In genomic region chr3:56366641-56366984, GRCh38 we compare ENCODE assay signal across 21 cellular contexts.
DNase-seq lines count a peak whose midpoint lies in the region; ATAC-seq, FAIRE-seq and TF ChIP-seq lines count a peak whose summit lies in the region.
"Had no signal": no experiment of that assay in that cellular context is flagged by ENCODE, and none has a peak within 500 bp of the region (broad histone marks: within the 10 kb centered on the region; RNA-seq: fewer than 3 reads in every experiment).

No MANE protein-coding gene starts in this region.

- no peak for ATAC-seq in HG03565 (IDR thresholded peaks at IDR 0.05; ENCODE audit: unreplicated experiment)
- ATAC-seq: activated CD8-positive, alpha-beta memory T cell treated with anti-CD3 and anti-CD28 coated beads, Interleukin-2, amount 10 ng/mL, durations not matched to agents 7 days and 5 days; body of pancreas had no signal

- no peak overlapping the region for H3K56ac ChIP-seq in H1 (replicated peaks; ENCODE audit: insufficient read length, low read depth, low read length)

- H3K4ac ChIP-seq in H1 (replicated peaks; ENCODE audit: insufficient read length, low read depth, low read length), result no peak overlapping the region

- H3K4me3 ChIP-seq in H1 (ENCODE audit: extremely low read depth in 1 of 4, insufficient read depth in 2 of 4, low read depth in 3 of 4, low read length in 4 of 4) (no peak overlapping the region), coronary artery (no peak overlapping the region)
- H3K4me3 ChIP-seq: body of pancreas, MG63, right atrium auricular region, suprapubic skin had no signal

- peak overlapping the region; percentile 29 for H3K14ac ChIP-seq in H1 (ENCODE audit: insufficient read length)

- no peaks in the 10 kb centered on the region for H4K20me1 ChIP-seq in H1 (replicated peaks in 1 of 2; ENCODE audit: control insufficient read depth in 1 of 2, insufficient read depth in 2 of 2, low read length in 2 of 2)

- no peak overlapping the region for H4K8ac ChIP-seq in H1 (ENCODE audit: extremely low read depth, insufficient read depth, low read length)

- no peak for TF ChIP-seq EP300 in H1 (IDR thresholded peaks at IDR 0.05; ENCODE audit: borderline replicate concordance in 1 of 2, low read depth in 2 of 2, low read length in 2 of 2)

- no peak overlapping the region for H2AFZ ChIP-seq in H1 (ENCODE audit: low read length)

- H3K18ac ChIP-seq in H1 (ENCODE audit: extremely low read depth, low read length), result no peak overlapping the region

- no peaks in the 10 kb centered on the region for H3K36me3 ChIP-seq in H1 (ENCODE audit: control insufficient read depth in 2 of 4, insufficient read depth in 4 of 4, low read length in 3 of 4)
- H3K36me3 ChIP-seq: MG63, right atrium auricular region, suprapubic skin had no signal

- no peaks in the 10 kb centered on the region for H3K79me1 ChIP-seq in H1 (ENCODE audit: low read depth, low read length)

- no peak overlapping the region for H4K91ac ChIP-seq in H1 (replicated peaks; ENCODE audit: insufficient read length, low read length)

- no peak overlapping the region for H2BK15ac ChIP-seq in H1 (ENCODE audit: low read length)

- no peak for TF ChIP-seq POLR2A in H1 (IDR thresholded peaks at IDR 0.05; ENCODE audit: control extremely low read depth in 1 of 2, low read depth in 2 of 2, low read length in 2 of 2)

- no peak overlapping the region for H3K4me2 ChIP-seq in H1 (ENCODE audit: insufficient read depth in 1 of 2, low read depth in 2 of 2, low read length in 2 of 2)

- no peak overlapping the region for H2BK12ac ChIP-seq in H1 (ENCODE audit: low read depth, low read length)

- H3K23ac ChIP-seq in H1 (ENCODE audit: insufficient read length), result no peak overlapping the region

- DNase-seq in ELF-1 (ENCODE audit: low read depth, low spot score) (peak; percentile 11), NCI-H82 treated with DMSO at 0.1 percent for 48 hours (lab: John Stamatoyannopoulos, UW; ENCODE audit: unreplicated experiment) (peak; percentile 57), H1 (ENCODE audit: low read depth in 1 of 2, low spot score in 2 of 2) (no peak), putamen (ENCODE audit: low spot score) (peak; percentile 11), coronary artery (ENCODE audit: low spot score) (no peak), hepatic stellate cell (ENCODE audit: low spot score) (no peak)
- DNase-seq in stimulated activated CD4-positive, alpha-beta T cell treated with anti-CD3 and anti-CD28 coated beads, Interleukin-4, amount 100 ng/mL, for 4 hours, result no peak
- DNase-seq: activated CD4-positive, alpha-beta T cell treated with anti-CD3 and anti-CD28 coated beads for 4 hours; activated CD8-positive, alpha-beta memory T cell treated with anti-CD3 and anti-CD28 coated beads, Interleukin-2, amount 10 ng/mL, durations not matched to agents 7 days and 5 days; body of pancreas; CD4-positive, CD25-positive, alpha-beta regulatory T cell; dermis blood vessel endothelial cell; immature natural killer cell; MG63; NCI-H2227 treated with DMSO at 0.1 percent for 48 hours; stimulated activated CD4-positive, alpha-beta T cell treated with anti-CD3 and anti-CD28 coated beads, Interleukin-15, amount 100 ng/mL, for 24 hours; SW 1271 had no signal

- no peak overlapping the region for H2AK5ac ChIP-seq in H1 (ENCODE audit: low read depth, low read length)

- no peaks in the 10 kb centered on the region for H3K79me2 ChIP-seq in H1 (ENCODE audit: control insufficient read depth in 1 of 2, insufficient read depth in 2 of 2, low read length in 2 of 2)

- no peak for FAIRE-seq in H1 (lab: Jason Lieb, UNC)
- FAIRE-seq: GM19239 had no signal

- no peak overlapping the region for H2BK20ac ChIP-seq in H1 (ENCODE audit: low read length)

- no peak overlapping the region for H2BK5ac ChIP-seq in H1 (ENCODE audit: low read depth, low read length)

- no peak for TF ChIP-seq RAD21 in H1 (IDR thresholded peaks at IDR 0.05 in 1 of 2, conservative IDR thresholded peaks at IDR 0.05 in 1 of 2; ENCODE audit: low read depth in 2 of 2, low read length in 2 of 2)

- POLR2A ChIA-PET in H1 (lab: Charles Lee; ENCODE audit: partially characterized antibody), result no interaction called here

- H2BK120ac ChIP-seq in H1 (replicated peaks; ENCODE audit: low read depth, low read length), result no peak overlapping the region

- H3K23me2 ChIP-seq in H1 (ENCODE audit: low read depth, low read length), result no peaks in the 10 kb centered on the region

- TF ChIP-seq CTCF in H1 (IDR thresholded peaks at IDR 0.05; ENCODE audit: control extremely low read depth in 1 of 3, insufficient read depth in 1 of 3, low read depth in 1 of 3, low read length in 3 of 3) (no peak), coronary artery (IDR thresholded peaks at IDR 0.05) (no peak)

- 80% methylated on average over 4 of the region's 4 CpGs; no CpG with 5 or more reads in 1 of the 2 experiments for WGBS in H1 (ENCODE audit: extremely low coverage in 1 of 2, insufficient coverage in 1 of 2, insufficient read length in 1 of 2, insufficient replicate concordance in 2 of 2, low coverage in 1 of 2, low lambda C conversion rate in 2 of 2, missing lambda C conversion rate in 1 of 2), 2 experiments

- H3K9me3 ChIP-seq in H1 (ENCODE audit: insufficient read depth in 2 of 2, low read depth in 1 of 2, low read length in 1 of 2), result no peaks in the 10 kb centered on the region
- H3K9me3 ChIP-seq: body of pancreas, MG63, right atrium auricular region, suprapubic skin had no signal

- no peak overlapping the region for H3K9ac ChIP-seq in H1 (replicated peaks in 1 of 4; ENCODE audit: extremely low read depth in 1 of 4, low read depth in 3 of 4, low read length in 3 of 4)

- CTCF ChIA-PET in H1 (lab: Charles Lee; ENCODE audit: partially characterized antibody), result interaction anchor here (2.3 kb wide), 1 partner anchor 25 kb away, joined by 8 read pairs; no protein-coding TSS in a partner anchor

- H3K4me1 ChIP-seq in H1 (replicated peaks in 1 of 4; ENCODE audit: control insufficient read depth in 3 of 4, insufficient read depth in 4 of 4, low read length in 3 of 4), result peaks cover 0 to 13% (median 3%) of the 10 kb centered on the region in 4 experiments; a peak in 2 of 7 replicates
- H3K4me1 ChIP-seq: body of pancreas, right atrium auricular region, suprapubic skin had no signal

- no peaks in the 10 kb centered on the region for H3K27me3 ChIP-seq in H1 (replicated peaks in 1 of 4; ENCODE audit: control insufficient read depth in 3 of 4, extremely low read depth in 1 of 4, insufficient read depth in 3 of 4, low read length in 3 of 4)
- H3K27me3 ChIP-seq: body of pancreas, MG63, right atrium auricular region, suprapubic skin had no signal

- no peak overlapping the region for H3K27ac ChIP-seq in H1 (ENCODE audit: low read depth, low read length)
- no peak overlapping the region for H3K27ac ChIP-seq in coronary artery
- H3K27ac ChIP-seq: body of pancreas, right atrium auricular region, suprapubic skin had no signal

- no peak overlapping the region for H4K5ac ChIP-seq in H1 (ENCODE audit: insufficient read length, low read depth, low read length)

TF ChIP-seq in H1, 55 proteins besides CTCF, POLR2A, EP300 and RAD21:
- TF ChIP-seq MAFK (IDR thresholded peaks at IDR 0.05; ENCODE audit: low read depth, low read length) (no peak), SP4 (IDR thresholded peaks at IDR 0.05; ENCODE audit: low read length) (no peak), SP2 (IDR thresholded peaks at IDR 0.05; ENCODE audit: low read length) (no peak), E2F6 (IDR thresholded peaks at IDR 0.05) (no peak), YY1 (IDR thresholded peaks at IDR 0.05; ENCODE audit: low read depth, low read length) (no peak), CBX5 (IDR thresholded peaks at IDR 0.05; ENCODE audit: low read depth, low read length) (no peak), PHF8 (conservative IDR thresholded peaks at IDR 0.05; ENCODE audit: low read depth, low read length) (no peak), SRF (IDR thresholded peaks at IDR 0.05; ENCODE audit: low read depth, low read length) (no peak), ASH2L (IDR thresholded peaks at IDR 0.05; ENCODE audit: low read length) (no peak), CHD2 (IDR thresholded peaks at IDR 0.05; ENCODE audit: low read length) (no peak), SUZ12 (IDR thresholded peaks at IDR 0.05; ENCODE audit: low read length) (no peak), BCL11A (IDR thresholded peaks at IDR 0.05; ENCODE audit: low read depth in 2 of 2, low read length in 2 of 2) (no peak), JUND (IDR thresholded peaks at IDR 0.05; ENCODE audit: low read length) (no peak), CEBPB (IDR thresholded peaks at IDR 0.05; ENCODE audit: low read depth, low read length) (no peak), BACH1 (IDR thresholded peaks at IDR 0.05; ENCODE audit: low read length) (no peak), SIRT6 (IDR thresholded peaks at IDR 0.05; ENCODE audit: low read length) (no peak), KDM5A (IDR thresholded peaks at IDR 0.05; ENCODE audit: low read length) (no peak), JUN (IDR thresholded peaks at IDR 0.05; ENCODE audit: low read depth, low read length) (no peak)

Comparison
In these comparisons a context has a peak if more than half of its experiments do, and no peak if none do; other contexts are left out.
1. DNase-seq: peak in ELF-1 (single experiment), NCI-H82 treated with DMSO at 0.1 percent for 48 hours (single experiment) and putamen (single experiment); none in H1 (0 of 2), coronary artery (single experiment), stimulated activated CD4-positive, alpha-beta T cell treated with anti-CD3 and anti-CD28 coated beads, Interleukin-4, amount 100 ng/mL, for 4 hours (0 of 2) and hepatic stellate cell (single experiment).